1 cellular context compared by ENCODE assay signal in genomic region chr4:99091174-99091573, GRCh38.
TF ChIP-seq lines count a peak whose summit lies in the region.

No MANE protein-coding gene starts in this region.

TF ChIP-seq in GM23338, 12 proteins besides CTCF, POLR2A, EP300 and RAD21:
- TF ChIP-seq ETS1 (IDR thresholded peaks at IDR 0.05): no peak
- TF ChIP-seq REST (IDR thresholded peaks at IDR 0.05; ENCODE audit: unreplicated experiment): no peak
- no peak for TF ChIP-seq ZNF462 (CRISPR knock-in tag; IDR thresholded peaks at IDR 0.05)
- TF ChIP-seq EZH2phosphoT487 (IDR thresholded peaks at IDR 0.05; ENCODE audit: unreplicated experiment): no peak
- no peak for TF ChIP-seq JUNB (IDR thresholded peaks at IDR 0.05; ENCODE audit: unreplicated experiment)
- no peak for TF ChIP-seq CREB1 (CRISPR knock-in tag; IDR thresholded peaks at IDR 0.05; ENCODE audit: low read depth)
- TF ChIP-seq EZH2 (IDR thresholded peaks at IDR 0.05; ENCODE audit: low read depth, unreplicated experiment): no peak
TF ChIP-seq in GM23338: peak in this region for 0.
